8 cellular contexts compared by ENCODE assay signal in genomic region chr2:118978064-118978463, GRCh38. TPM values are rescaled to one million over a fixed set of nuclear protein-coding genes. Genes with fewer than 3 reads are reported as not detected.
"Had no signal": no experiment of that assay in that cellular context is flagged by ENCODE, and none has a peak within 500 bp of the region (broad histone marks: within the 10 kb centered on the region; RNA-seq: fewer than 3 reads in every experiment).

No MANE protein-coding gene starts in this region.

- H3K4me3 Mint-ChIP-seq: GM23338, IgD-negative memory B cell had no signal

- ATAC-seq: GM23338, HepG2 had no signal

- H3K4me2 ChIP-seq: GM23338 had no signal

- H3K4me1 Mint-ChIP-seq: IgD-negative memory B cell had no signal

- DNase-seq: H7, HCEC 1CT, KBM-7 had no signal

- H3K27me3 Mint-ChIP-seq: IgD-negative memory B cell had no signal

- FAIRE-seq: HepG2 had no signal

- H3K4me3 ChIP-seq: GM23338 had no signal

- H3K27ac ChIP-seq: HL-60 had no signal

- H3K27ac Mint-ChIP-seq: GM23338, IgD-negative memory B cell had no signal

- H2AFZ ChIP-seq: GM23338 had no signal

RNA-seq across cellular contexts. Expression of gene MARCO, which starts 36.1 kb away (rescaled TPM):
- total RNA-seq: GM23338, H4, H7, HepG2 had no signal
